In genomic region chr10:102657451-102657850, GRCh38 we compare ENCODE assay signal across 13 cellular contexts. TPM values are rescaled to one million over a fixed set of nuclear protein-coding genes. Genes with fewer than 3 reads are reported as not detected.
A peak's percentile ranks its signal among the peaks of the same experiment; 100 is the strongest.
DNase-seq lines count a peak whose midpoint lies in the region; ATAC-seq and TF ChIP-seq lines count a peak whose summit lies in the region.
"Had no signal": no experiment of that assay in that cellular context is flagged by ENCODE, and none has a peak within 500 bp of the region (broad histone marks: within the 10 kb centered on the region; RNA-seq: fewer than 3 reads in every experiment).

No MANE protein-coding gene starts in this region.

- peak overlapping the region; percentile 42 for H3K9ac ChIP-seq in mucosa of stomach (ENCODE audit: low read length)

- no peaks in the 10 kb centered on the region for H3K9me3 ChIP-seq in mucosa of stomach (ENCODE audit: control insufficient read depth, low read length)
- H3K9me3 ChIP-seq in tibial nerve: no peaks in the 10 kb centered on the region
- H3K9me3 ChIP-seq: SJSA1 had no signal

- peak overlapping the region in 3 of 4 donors; percentile 25 to 79 (median 57) for H3K27ac ChIP-seq in tibial nerve
- H3K27ac ChIP-seq: SJSA1 had no signal

- H3K27ac Mint-ChIP-seq in activated naive CD8-positive, alpha-beta T cell: peak overlapping the region; percentile 55
- no peak overlapping the region for H3K27ac Mint-ChIP-seq in activated naive CD8-positive, alpha-beta T cell treated with anti-CD3 and anti-CD28 coated beads for 36 hours
- H3K27ac Mint-ChIP-seq in brain: peak overlapping the region in 3 of 5 experiments; percentile 11 to 85 (median 23)

- peaks cover 63% of the 10 kb centered on the region for H3K4me1 Mint-ChIP-seq in activated naive CD8-positive, alpha-beta T cell (ENCODE audit: low read depth)
- peaks cover 61% of the 10 kb centered on the region for H3K4me1 Mint-ChIP-seq in activated naive CD8-positive, alpha-beta T cell treated with anti-CD3 and anti-CD28 coated beads for 36 hours
- peaks cover 32% of the 10 kb centered on the region for H3K4me1 Mint-ChIP-seq in brain

- DNase-seq in activated naive CD8-positive, alpha-beta T cell treated with anti-CD3 and anti-CD28 coated beads for 36 hours: no peak
- no peak for DNase-seq in tibial nerve (ENCODE audit: low spot score in 2 of 2)
- no peak for DNase-seq in SIG-M5 (lab: John Stamatoyannopoulos, UW)
- no peak for DNase-seq in ecto neural progenitor cell (ENCODE audit: low spot score)
- DNase-seq: activated T-cell treated with anti-CD3 and anti-CD28 coated beads, Interleukin-2, amount 50 U/mL, for 1 hour; central memory CD4-positive, alpha-beta T cell; NCI-H1694 treated with DMSO at 0.1 percent for 48 hours; NCI-H774 had no signal

- H3K4me1 ChIP-seq in mucosa of stomach (ENCODE audit: control insufficient read depth, insufficient read depth, low read length) (peaks cover 72% of the 10 kb centered on the region), tibial nerve (peaks cover 0 to 88% (median 32%) of the 10 kb centered on the region in 4 donors)

- no peaks in the 10 kb centered on the region for H3K36me3 Mint-ChIP-seq in activated naive CD8-positive, alpha-beta T cell
- peaks cover 24% of the 10 kb centered on the region for H3K36me3 Mint-ChIP-seq in activated naive CD8-positive, alpha-beta T cell treated with anti-CD3 and anti-CD28 coated beads for 36 hours
- peaks cover 47% of the 10 kb centered on the region for H3K36me3 Mint-ChIP-seq in brain

- H3K9me3 Mint-ChIP-seq in activated naive CD8-positive, alpha-beta T cell (ENCODE audit: low read depth): no peaks in the 10 kb centered on the region
- H3K9me3 Mint-ChIP-seq in activated naive CD8-positive, alpha-beta T cell treated with anti-CD3 and anti-CD28 coated beads for 36 hours: no peaks in the 10 kb centered on the region
- H3K9me3 Mint-ChIP-seq in brain: no peaks in the 10 kb centered on the region

- H3K4me3 Mint-ChIP-seq in activated naive CD8-positive, alpha-beta T cell: no peak overlapping the region
- no peak overlapping the region for H3K4me3 Mint-ChIP-seq in activated naive CD8-positive, alpha-beta T cell treated with anti-CD3 and anti-CD28 coated beads for 36 hours
- no peak overlapping the region for H3K4me3 Mint-ChIP-seq in brain

- H3K4me3 ChIP-seq in mucosa of stomach (ENCODE audit: low read length) (no peak overlapping the region), tibial nerve (no peak overlapping the region)
- H3K4me3 ChIP-seq: SJSA1 had no signal

- TF ChIP-seq EP300 in tibial nerve (IDR thresholded peaks at IDR 0.05): no peak

- no peak for TF ChIP-seq CTCF in brain (conservative IDR thresholded peaks at IDR 0.05)
- no peak for TF ChIP-seq CTCF in tibial nerve (IDR thresholded peaks at IDR 0.05)

- H3K27me3 Mint-ChIP-seq in activated naive CD8-positive, alpha-beta T cell: no peaks in the 10 kb centered on the region
- no peaks in the 10 kb centered on the region for H3K27me3 Mint-ChIP-seq in activated naive CD8-positive, alpha-beta T cell treated with anti-CD3 and anti-CD28 coated beads for 36 hours
- H3K27me3 Mint-ChIP-seq in brain: no peaks in the 10 kb centered on the region

- no peak for TF ChIP-seq POLR2A in tibial nerve (IDR thresholded peaks at IDR 0.05)

- no peak for ATAC-seq in HG03571 (IDR thresholded peaks at IDR 0.05; ENCODE audit: unreplicated experiment)

- WGBS in tibial nerve, 2 donors: 56 to 57% methylated on average over 11 of the region's 11 CpGs

- no peaks in the 10 kb centered on the region for H3K27me3 ChIP-seq in mucosa of stomach (ENCODE audit: control insufficient read depth, insufficient read depth, low read length)
- H3K27me3 ChIP-seq in tibial nerve: no peaks in the 10 kb centered on the region
- H3K27me3 ChIP-seq: SJSA1 had no signal

- peaks cover 14% of the 10 kb centered on the region for H3K36me3 ChIP-seq in mucosa of stomach (ENCODE audit: control insufficient read depth, insufficient read depth, low read length)
- H3K36me3 ChIP-seq in tibial nerve: peaks cover 0 to 68% (median 31%) of the 10 kb centered on the region in 3 donors

RNA-seq across cellular contexts. Expression of gene TRIM8, which starts 13.2 kb away (rescaled TPM):
- 10 to 100 TPM; 40.4 to 41.8 TPM for total RNA-seq in activated naive CD8-positive, alpha-beta T cell treated with anti-CD3 and anti-CD28 coated beads for 36 hours
- polyA plus RNA-seq in brain (ENCODE audit: insufficient read depth, low read depth, low replicate concordance): 97.4 TPM
- 100 to 1,000 TPM; 156 to 206 (median 157) TPM for total RNA-seq in tibial nerve

RNA-seq across cellular contexts. Expression of gene ARL3, which starts 56.7 kb away (rescaled TPM):
- 1 to 10 TPM; 5.7 to 6.2 TPM for total RNA-seq in activated naive CD8-positive, alpha-beta T cell treated with anti-CD3 and anti-CD28 coated beads for 36 hours
- 33.2 TPM for polyA plus RNA-seq in brain (ENCODE audit: insufficient read depth, low read depth, low replicate concordance)
- total RNA-seq in tibial nerve: 10 to 100 TPM; 11.0 to 17.7 (median 13.8) TPM

RNA-seq across cellular contexts. Expression of gene SFXN2, which starts 57.0 kb away (rescaled TPM):
- 10 to 100 TPM; 23.6 to 28.0 TPM for total RNA-seq in activated naive CD8-positive, alpha-beta T cell treated with anti-CD3 and anti-CD28 coated beads for 36 hours
- polyA plus RNA-seq in brain (ENCODE audit: insufficient read depth, low read depth, low replicate concordance): 5.7 TPM
- 10 to 100 TPM in 3 of 4 donors, 1 to 10 TPM in 1; 7.2 to 26.4 (median 11.3) TPM for total RNA-seq in tibial nerve
